Comparison of ENCODE assay signal across 22 cellular contexts in the genomic region with DNA sequence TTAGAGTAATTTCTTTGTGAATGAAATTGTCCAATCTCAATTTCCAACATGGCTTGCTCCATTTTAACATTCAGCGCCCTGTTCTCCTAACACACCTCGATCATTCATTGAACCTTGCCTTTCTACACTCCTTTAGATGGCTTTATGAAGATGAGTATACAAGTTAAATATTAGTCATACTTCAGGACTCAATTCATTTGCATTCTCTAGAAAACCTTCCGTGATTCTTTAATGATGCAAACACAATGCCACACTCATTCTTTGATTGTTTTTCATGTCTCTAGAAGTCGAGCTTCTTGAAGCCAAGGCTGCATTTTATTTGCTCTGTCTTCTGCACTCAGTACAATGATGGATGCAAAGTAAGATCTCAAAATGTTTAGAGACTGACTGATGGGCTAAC.
DNase-seq lines count a peak whose midpoint lies in the region; ATAC-seq and TF ChIP-seq lines count a peak whose summit lies in the region.
"Had no signal": no experiment of that assay in that cellular context is flagged by ENCODE, and none has a peak within 500 bp of the region (broad histone marks: within the 10 kb centered on the region; RNA-seq: fewer than 3 reads in every experiment).

No MANE protein-coding gene starts in this region.

- H3K4me2 ChIP-seq in MM.1S (ENCODE audit: low read depth, low read length) (no peak overlapping the region), SU-DHL-6 (ENCODE audit: low read depth, low read length, poor library complexity, severe bottlenecking) (no peak overlapping the region)
- H3K4me2 ChIP-seq: GM23338, SK-N-SH had no signal

- H3K4me3 ChIP-seq in MM.1S (ENCODE audit: low read length) (no peak overlapping the region), SU-DHL-6 (ENCODE audit: insufficient read depth, low read length, poor library complexity, severe bottlenecking) (no peak overlapping the region)
- H3K4me3 ChIP-seq: GM23338, MG63 had no signal

- H3K4me1 ChIP-seq in MM.1S (ENCODE audit: low read length) = peaks cover 14% of the 10 kb centered on the region

- H3K9ac ChIP-seq in MM.1S (ENCODE audit: low read length) = no peak overlapping the region
- no peak overlapping the region for H3K9ac ChIP-seq in SU-DHL-6 (ENCODE audit: low read length)
- H3K9ac ChIP-seq: SK-N-SH had no signal

- H3K36me3 ChIP-seq in MM.1S (replicated peaks; ENCODE audit: insufficient read depth, low read length) (no peaks in the 10 kb centered on the region), SU-DHL-6 (ENCODE audit: low read length) (no peaks in the 10 kb centered on the region)
- H3K36me3 ChIP-seq: MG63 had no signal

- H3K27ac ChIP-seq in MM.1S (ENCODE audit: low read length) (peak overlapping the region; percentile 67; the same call in 1 of the 2 replicates), SU-DHL-6 (ENCODE audit: low read depth, low read length) (peak overlapping the region; percentile 65)

- H3K9me2 ChIP-seq in MM.1S (replicated peaks; ENCODE audit: insufficient read depth, low read length) (no peaks in the 10 kb centered on the region), SU-DHL-6 (replicated peaks; ENCODE audit: insufficient read depth, low read length) (no peaks in the 10 kb centered on the region)
- H3K9me2 ChIP-seq: SK-N-SH had no signal

- H3K79me2 ChIP-seq in MM.1S (ENCODE audit: low read length) (no peaks in the 10 kb centered on the region), SU-DHL-6 (ENCODE audit: insufficient read depth, low read length) (no peaks in the 10 kb centered on the region)

- no peak for TF ChIP-seq CTCF in MM.1S (IDR thresholded peaks at IDR 0.05; ENCODE audit: low read length)
- no peak for TF ChIP-seq CTCF in SU-DHL-6 (IDR thresholded peaks at IDR 0.05; ENCODE audit: insufficient read depth, low read length, poor library complexity, severe bottlenecking)

- ATAC-seq in esophagus mucosa = peak; percentile 82
- ATAC-seq in HG03280 (IDR thresholded peaks at IDR 0.05; ENCODE audit: unreplicated experiment) = no peak
- ATAC-seq: GM23338, HepG2, Panc1 had no signal

- H2AFZ ChIP-seq in MM.1S (ENCODE audit: low read length) (peak overlapping the region; percentile 28; the same call in 1 of the 2 replicates), SU-DHL-6 (ENCODE audit: low read depth, low read length, severe bottlenecking) (no peak overlapping the region)
- H2AFZ ChIP-seq: GM23338 had no signal

- H3F3A ChIP-seq in MM.1S (ENCODE audit: insufficient read depth, low read length) = 0 out of 2 replicates have a peak, but pooled peaks cover 3% of the 10 kb centered on the region
- no peaks in the 10 kb centered on the region for H3F3A ChIP-seq in SU-DHL-6 (ENCODE audit: insufficient read depth)

- H3K9me3 ChIP-seq in MM.1S (replicated peaks; ENCODE audit: insufficient read depth, low read length) = no peaks in the 10 kb centered on the region
- H3K9me3 ChIP-seq in SU-DHL-6 (ENCODE audit: insufficient read depth, low read length) = no peaks in the 10 kb centered on the region
- H3K9me3 ChIP-seq: MG63, SK-N-SH had no signal

- DNase-seq in MM.1S = no peak
- DNase-seq in activated T-cell treated with anti-CD3 and anti-CD28 coated beads, Interleukin-2, amount 50 U/mL, for 1 hour = no peak
- DNase-seq in stimulated activated CD4-positive, alpha-beta T cell treated with anti-CD3 and anti-CD28 coated beads, Interleukin-2, amount 100 ng/mL, for 48 hours = no peak
- no peak for DNase-seq in NCI-H1436 (lab: John Stamatoyannopoulos, UW)
- DNase-seq: C1 segment of cervical spinal cord; CD4-positive, alpha-beta memory T cell; COR-L47; H9; Kasumi-1; MG63; NCI-H1694; NCI-H2029 treated with DMSO at 0.1 percent for 48 hours; NCI-H2227 treated with DMSO at 0.1 percent for 48 hours; NCI-H526 treated with DMSO at 0.1 percent for 48 hours; SK-N-SH; T-helper 2 cell had no signal

- H4K20me1 ChIP-seq in MM.1S (ENCODE audit: insufficient read depth, low read length) (no peaks in the 10 kb centered on the region), SU-DHL-6 (ENCODE audit: low read depth, low read length) (no peaks in the 10 kb centered on the region)

- H3K27me3 ChIP-seq in MM.1S (replicated peaks; ENCODE audit: insufficient read depth, low read length) (no peaks in the 10 kb centered on the region), SU-DHL-6 (ENCODE audit: low read length) (no peaks in the 10 kb centered on the region)
- H3K27me3 ChIP-seq: MG63 had no signal
